In the genomic region with DNA sequence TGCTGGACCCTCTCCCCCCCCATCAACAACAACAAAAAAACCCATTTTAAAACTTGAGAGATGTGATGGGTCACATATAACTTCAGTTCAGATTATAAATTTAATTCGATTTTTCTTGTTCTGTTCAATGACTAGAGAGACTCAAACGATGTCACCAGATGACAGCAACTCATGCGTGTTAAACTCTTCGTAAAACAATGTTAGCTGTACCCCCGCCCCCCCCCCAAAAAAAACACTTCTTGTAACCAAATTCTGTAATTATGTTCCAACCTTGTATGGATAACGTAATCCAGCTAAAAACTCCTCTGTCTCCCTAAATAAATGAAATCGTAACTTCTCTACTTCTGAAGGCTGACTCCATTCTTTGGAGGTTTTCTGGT, we compare ENCODE assay signal across 8 cellular contexts. TPM values are rescaled to one million over a fixed set of nuclear protein-coding genes. Genes with fewer than 3 reads are reported as not detected.
DNase-seq lines count a peak whose midpoint lies in the region; ATAC-seq and TF ChIP-seq lines count a peak whose summit lies in the region.

No MANE protein-coding gene starts in this region.

- TF ChIP-seq CTCF in VCaP (conservative IDR thresholded peaks at IDR 0.05) (no peak), foreskin fibroblast (IDR thresholded peaks at IDR 0.05; ENCODE audit: low read depth, low read length) (no peak)

- H3K9ac ChIP-seq in skeletal muscle satellite cell (ENCODE audit: low read depth, low read length): peak overlapping the region; percentile 99

- peak overlapping the region; percentile 99 for H3K27ac ChIP-seq in VCaP

- H3K4me2 ChIP-seq in skeletal muscle satellite cell (ENCODE audit: low read length): peak overlapping the region; percentile 77

- no peak for ATAC-seq in HG02798 (IDR thresholded peaks at IDR 0.05; ENCODE audit: poor library complexity, unreplicated experiment)

- H3K4me1 ChIP-seq in skeletal muscle satellite cell (ENCODE audit: control insufficient read depth, insufficient read depth, low read length): peaks cover 30% of the 10 kb centered on the region

- H3K27me3 ChIP-seq in H7 (ENCODE audit: control insufficient read depth, insufficient read depth, low read length) (no peaks in the 10 kb centered on the region), skeletal muscle satellite cell (ENCODE audit: control insufficient read depth, insufficient read depth, low read length) (no peaks in the 10 kb centered on the region)

- H3K4me3 ChIP-seq in H7 (ENCODE audit: insufficient read depth, low read depth, low read length): peak overlapping the region; percentile 100
- peak overlapping the region; percentile 92 to 99 for H3K4me3 ChIP-seq in foreskin fibroblast (ENCODE audit: low read depth in 1 of 2, low read length in 2 of 2)
- peak overlapping the region; percentile 86 for H3K4me3 ChIP-seq in skeletal muscle satellite cell (ENCODE audit: low read length)

- DNase-seq in H7 (peak; percentile 9), foreskin fibroblast (no peak), hippocampal formation (lab: John Stamatoyannopoulos, UW) (no peak), putamen (ENCODE audit: low spot score) (no peak)
- DNase-seq in activated CD8-positive, alpha-beta memory T cell treated with anti-CD3 and anti-CD28 coated beads for 24 hours: no peak

- peaks cover 16% of the 10 kb centered on the region for H3K36me3 ChIP-seq in H7 (replicated peaks; ENCODE audit: control insufficient read depth, insufficient read depth, low read length)
- H3K36me3 ChIP-seq in skeletal muscle satellite cell (ENCODE audit: insufficient read depth, low read length): peaks cover 28% of the 10 kb centered on the region

- no peaks in the 10 kb centered on the region for H3K9me3 ChIP-seq in skeletal muscle satellite cell (replicated peaks; ENCODE audit: low read length)

RNA-seq across cellular contexts. Expression of gene NACA, which starts 0.6 kb away (rescaled TPM):
- 1,507 and 1,762 TPM in 2 replicates for total RNA-seq in H7 (2014; rRNA removed; shearing (Covaris generic))
- total RNA-seq in skeletal muscle satellite cell (2012; rRNA removed): 1,147 and 1,336 TPM in 2 replicates

RNA-seq across cellular contexts. Expression of gene PRIM1, which starts 26.4 kb away (rescaled TPM):
- 44.0 and 70.2 TPM in 2 replicates for total RNA-seq in H7 (2014; rRNA removed; shearing (Covaris generic))
- 14.2 and 15.0 TPM in 2 replicates for total RNA-seq in skeletal muscle satellite cell (2012; rRNA removed)

RNA-seq across cellular contexts. Expression of gene HSD17B6, which starts 37.4 kb away (rescaled TPM):
- 3.5 and 6.7 TPM in 2 replicates for total RNA-seq in H7 (2014; rRNA removed; shearing (Covaris generic))
- 0.25 and 0.44 TPM in 2 replicates for total RNA-seq in skeletal muscle satellite cell (2012; rRNA removed)

RNA-seq across cellular contexts. Expression of gene PTGES3, which starts 37.6 kb away (rescaled TPM):
- total RNA-seq in H7 (2014; rRNA removed; shearing (Covaris generic)): 167 and 189 TPM in 2 replicates
- total RNA-seq in skeletal muscle satellite cell (2012; rRNA removed): 103 and 126 TPM in 2 replicates
